1 cellular context compared by ENCODE assay signal in the genomic region with DNA sequence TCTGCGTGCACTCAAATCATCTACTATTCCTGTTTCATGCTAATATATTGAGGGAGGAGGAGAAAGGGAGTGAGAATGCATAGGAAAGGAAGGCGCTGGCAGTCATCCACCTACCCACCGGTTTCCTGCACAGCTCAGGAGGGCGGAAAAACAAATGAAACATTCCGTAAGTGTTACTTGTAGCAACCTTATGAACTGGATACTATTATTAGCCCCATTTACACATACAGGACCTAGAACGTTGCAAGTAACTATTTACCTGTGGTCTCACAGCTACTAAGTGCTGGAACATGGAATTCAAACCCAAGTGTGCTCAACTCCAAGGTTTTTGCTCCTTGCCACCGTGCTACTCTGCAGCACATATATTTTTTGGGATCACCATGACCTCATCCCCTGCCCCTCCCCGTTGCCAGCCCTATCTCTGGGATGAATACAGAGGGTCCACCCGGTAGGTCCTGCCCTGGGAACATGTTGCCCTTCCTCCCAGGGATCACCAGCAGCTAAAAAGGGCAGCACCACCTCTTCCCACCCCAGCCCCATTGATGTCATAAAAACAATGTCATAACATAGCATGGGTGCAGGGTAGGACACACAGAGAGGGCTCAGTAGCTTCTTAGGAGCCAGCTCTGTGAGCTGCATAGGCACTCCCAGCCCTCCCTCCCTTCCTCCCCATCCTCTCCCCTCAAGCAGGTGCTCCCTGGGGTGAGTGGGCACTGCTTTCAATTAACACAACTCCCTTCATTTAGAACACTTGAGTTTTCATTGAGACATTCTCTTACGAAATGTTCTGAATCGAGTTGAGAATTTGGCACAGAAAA.
TF ChIP-seq lines count a peak whose summit lies in the region.

No MANE protein-coding gene starts in this region.

TF ChIP-seq in WTC11, 78 proteins besides CTCF, POLR2A, EP300 and RAD21 (continued from another document):
- TF ChIP-seq, protein P1, sequence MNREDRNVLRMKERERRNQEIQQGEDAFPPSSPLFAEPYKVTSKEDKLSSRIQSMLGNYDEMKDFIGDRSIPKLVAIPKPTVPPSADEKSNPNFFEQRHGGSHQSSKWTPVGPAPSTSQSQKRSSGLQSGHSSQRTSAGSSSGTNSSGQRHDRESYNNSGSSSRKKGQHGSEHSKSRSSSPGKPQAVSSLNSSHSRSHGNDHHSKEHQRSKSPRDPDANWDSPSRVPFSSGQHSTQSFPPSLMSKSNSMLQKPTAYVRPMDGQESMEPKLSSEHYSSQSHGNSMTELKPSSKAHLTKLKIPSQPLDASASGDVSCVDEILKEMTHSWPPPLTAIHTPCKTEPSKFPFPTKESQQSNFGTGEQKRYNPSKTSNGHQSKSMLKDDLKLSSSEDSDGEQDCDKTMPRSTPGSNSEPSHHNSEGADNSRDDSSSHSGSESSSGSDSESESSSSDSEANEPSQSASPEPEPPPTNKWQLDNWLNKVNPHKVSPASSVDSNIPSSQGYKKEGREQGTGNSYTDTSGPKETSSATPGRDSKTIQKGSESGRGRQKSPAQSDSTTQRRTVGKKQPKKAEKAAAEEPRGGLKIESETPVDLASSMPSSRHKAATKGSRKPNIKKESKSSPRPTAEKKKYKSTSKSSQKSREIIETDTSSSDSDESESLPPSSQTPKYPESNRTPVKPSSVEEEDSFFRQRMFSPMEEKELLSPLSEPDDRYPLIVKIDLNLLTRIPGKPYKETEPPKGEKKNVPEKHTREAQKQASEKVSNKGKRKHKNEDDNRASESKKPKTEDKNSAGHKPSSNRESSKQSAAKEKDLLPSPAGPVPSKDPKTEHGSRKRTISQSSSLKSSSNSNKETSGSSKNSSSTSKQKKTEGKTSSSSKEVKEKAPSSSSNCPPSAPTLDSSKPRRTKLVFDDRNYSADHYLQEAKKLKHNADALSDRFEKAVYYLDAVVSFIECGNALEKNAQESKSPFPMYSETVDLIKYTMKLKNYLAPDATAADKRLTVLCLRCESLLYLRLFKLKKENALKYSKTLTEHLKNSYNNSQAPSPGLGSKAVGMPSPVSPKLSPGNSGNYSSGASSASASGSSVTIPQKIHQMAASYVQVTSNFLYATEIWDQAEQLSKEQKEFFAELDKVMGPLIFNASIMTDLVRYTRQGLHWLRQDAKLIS (CRISPR knock-in tag; IDR thresholded peaks at IDR 0.05; ENCODE audit: borderline replicate concordance), result no peak
- TF ChIP-seq KAT7 (CRISPR knock-in tag; IDR thresholded peaks at IDR 0.05; ENCODE audit: borderline replicate concordance), result no peak
